ENCODE assay signal across 26 cellular contexts in genomic region chr4:139458543-139458942, GRCh38. TPM values are rescaled to one million over a fixed set of nuclear protein-coding genes. Genes with fewer than 3 reads are reported as not detected.
A peak's percentile ranks its signal among the peaks of the same experiment; 100 is the strongest.
DNase-seq lines count a peak whose midpoint lies in the region; TF ChIP-seq lines count a peak whose summit lies in the region.
"Had no signal": no experiment of that assay in that cellular context is flagged by ENCODE, and none has a peak within 500 bp of the region (broad histone marks: within the 10 kb centered on the region; RNA-seq: fewer than 3 reads in every experiment).

No MANE protein-coding gene starts in this region.

- no peak overlapping the region for H3K9ac ChIP-seq in endocrine pancreas (ENCODE audit: control insufficient read depth, insufficient read depth, low read length)

- H3K9me2 ChIP-seq in DOHH2 (replicated peaks; ENCODE audit: control insufficient read depth, low read length), result no peaks in the 10 kb centered on the region

- no peaks in the 10 kb centered on the region for H3K27me3 Mint-ChIP-seq in progenitor cell of endocrine pancreas
- H3K27me3 Mint-ChIP-seq: activated naive CD8-positive, alpha-beta T cell treated with anti-CD3 and anti-CD28 coated beads, Interleukin-2, amount 10 ng/mL, durations not matched to agents 7 days and 5 days; stimulated activated memory B cell treated with anti-CD40 and anti-IgM and Interleukin-4, amounts not matched to agents 10 μg/mL and 1 μg/mL and 100 μg/mL, for 72 hours had no signal

- peak overlapping the region; percentile 1 for H3K4me2 ChIP-seq in DOHH2 (ENCODE audit: low read length)

- peaks cover 2% of the 10 kb centered on the region for H3K36me3 Mint-ChIP-seq in progenitor cell of endocrine pancreas (ENCODE audit: insufficient read depth)

- H3F3A ChIP-seq in DOHH2 (ENCODE audit: control insufficient read depth, insufficient read depth), result peaks cover 7% of the 10 kb centered on the region; the same call in 1 of the 2 replicates

- POLR2A ChIA-PET in GM10248 (lab: Yijun Ruan, JAX), result no interaction called here

- peaks cover 45% of the 10 kb centered on the region for H3K4me1 ChIP-seq in DOHH2 (ENCODE audit: control insufficient read depth, low read length)
- H3K4me1 ChIP-seq in endocrine pancreas (ENCODE audit: control insufficient read depth, insufficient read depth, low read length), result peaks cover 14% of the 10 kb centered on the region
- H3K4me1 ChIP-seq in left ventricle myocardium inferior, result peaks cover 69% of the 10 kb centered on the region

- H3K36me3 ChIP-seq in DOHH2 (ENCODE audit: control insufficient read depth, low read length) (peaks cover 9% of the 10 kb centered on the region; the same call in 1 of the 2 replicates), endocrine pancreas (ENCODE audit: control insufficient read depth, insufficient read depth, low read length) (peaks cover 2% of the 10 kb centered on the region), left ventricle myocardium inferior (peaks cover 7% of the 10 kb centered on the region)
- H3K36me3 ChIP-seq: suprapubic skin, vagina, WERI-Rb-1 had no signal

- peak overlapping the region; percentile 53 for H3K27ac Mint-ChIP-seq in progenitor cell of endocrine pancreas
- H3K27ac Mint-ChIP-seq: activated naive CD8-positive, alpha-beta T cell treated with anti-CD3 and anti-CD28 coated beads, Interleukin-2, amount 10 ng/mL, durations not matched to agents 7 days and 5 days; nephron progenitor cell; stimulated activated memory B cell treated with anti-CD40 and anti-IgM and Interleukin-4, amounts not matched to agents 10 μg/mL and 1 μg/mL and 100 μg/mL, for 72 hours had no signal

- no peaks in the 10 kb centered on the region for H3K9me3 Mint-ChIP-seq in progenitor cell of endocrine pancreas (ENCODE audit: low read depth)
- H3K9me3 Mint-ChIP-seq: activated naive CD8-positive, alpha-beta T cell treated with anti-CD3 and anti-CD28 coated beads, Interleukin-2, amount 10 ng/mL, durations not matched to agents 7 days and 5 days; stimulated activated memory B cell treated with anti-CD40 and anti-IgM and Interleukin-4, amounts not matched to agents 10 μg/mL and 1 μg/mL and 100 μg/mL, for 72 hours had no signal

- peaks cover 52% of the 10 kb centered on the region for H3K4me1 Mint-ChIP-seq in progenitor cell of endocrine pancreas (ENCODE audit: low read depth)

- intact Hi-C loops in left ventricle myocardium inferior (cut with micrococcal nuclease), result no loop called here

- no peaks in the 10 kb centered on the region for H3K27me3 ChIP-seq in DOHH2 (ENCODE audit: control insufficient read depth, low read length)
- no peaks in the 10 kb centered on the region for H3K27me3 ChIP-seq in endocrine pancreas (ENCODE audit: control insufficient read depth, insufficient read depth, low read length)
- no peaks in the 10 kb centered on the region for H3K27me3 ChIP-seq in left ventricle myocardium inferior (ENCODE audit: low read depth)
- H3K27me3 ChIP-seq: esophagus muscularis mucosa, suprapubic skin, vagina had no signal

- H3K79me2 ChIP-seq in DOHH2 (ENCODE audit: control insufficient read depth, low read length), result peaks cover 83% of the 10 kb centered on the region

- H3K9me3 ChIP-seq in DOHH2 (ENCODE audit: control insufficient read depth, insufficient read depth, low read length) (no peaks in the 10 kb centered on the region), endocrine pancreas (ENCODE audit: control insufficient read depth, low read length) (no peaks in the 10 kb centered on the region), left ventricle myocardium inferior (replicated peaks) (no peaks in the 10 kb centered on the region)
- H3K9me3 ChIP-seq: esophagus muscularis mucosa, mucosa of descending colon, psoas muscle, suprapubic skin, vagina had no signal

- TF ChIP-seq CTCF in DOHH2 (IDR thresholded peaks at IDR 0.05; ENCODE audit: low read depth, low read length, poor library complexity, severe bottlenecking) (no peak), progenitor cell of endocrine pancreas (IDR thresholded peaks at IDR 0.05; ENCODE audit: unreplicated experiment) (no peak), left ventricle myocardium inferior (IDR thresholded peaks at IDR 0.05; ENCODE audit: borderline replicate concordance) (no peak), GM10248 (IDR thresholded peaks at IDR 0.05; ENCODE audit: control extremely low read depth, extremely low read depth, low read depth, missing control alignments) (no peak)

- CTCF ChIA-PET in GM10248 (lab: Yijun Ruan, JAX), result no interaction called here

- no peaks in the 10 kb centered on the region for H4K20me1 ChIP-seq in DOHH2 (ENCODE audit: control insufficient read depth, insufficient read depth, low read depth, low read length)

- DNase-seq in NCI-H526 treated with DMSO at 0.1 percent for 48 hours (lab: John Stamatoyannopoulos, UW), result peak; percentile 84
- DNase-seq in progenitor cell of endocrine pancreas (ENCODE audit: low spot score, unreplicated experiment), result no peak
- no peak for DNase-seq in left ventricle myocardium inferior
- no peak for DNase-seq in GM10248 (ENCODE audit: extremely low spot score)
- DNase-seq in HPDE6-E6E7 (ENCODE audit: extremely low spot score), result no peak
- DNase-seq: activated CD4-positive, alpha-beta T cell treated with anti-CD3 and anti-CD28 coated beads, Interleukin-2, amount 50 U/mL, for 4 hours; activated CD8-positive, alpha-beta memory T cell treated with anti-CD3 and anti-CD28 coated beads, Interleukin-2, amount 50 U/mL, for 48 hours; activated effector memory CD4-positive, alpha-beta T cell treated with Interleukin-2 at 50 U/mL for 16 hours; activated naive CD8-positive, alpha-beta T cell treated with anti-CD3 and anti-CD28 coated beads, Interleukin-2, amount 10 ng/mL, durations not matched to agents 7 days and 5 days; effector CD4-positive, alpha-beta T cell; GOT3; hippocampal formation; left ventricle myocardium superior; mucosa of descending colon; NCI-H1694; nephron progenitor cell; NK-92 treated with Interleukin-12 subunit alpha and Interleukin-12 subunit beta, amount 100 ng/mL, for 24 hours; psoas muscle; WERI-Rb-1 had no signal

- H3K27ac ChIP-seq in DOHH2 (ENCODE audit: low read depth, low read length) (no peak overlapping the region), left ventricle myocardium inferior (replicated peaks) (no peak overlapping the region)
- H3K27ac ChIP-seq: esophagus muscularis mucosa, HL-60, psoas muscle, suprapubic skin, vagina, WERI-Rb-1 had no signal

- H3K4me3 ChIP-seq in DOHH2 (ENCODE audit: low read length), result no peak overlapping the region
- peak overlapping the region; percentile 97 for H3K4me3 ChIP-seq in endocrine pancreas (ENCODE audit: control insufficient read depth, insufficient read depth, low read length)
- no peak overlapping the region for H3K4me3 ChIP-seq in left ventricle myocardium inferior
- H3K4me3 ChIP-seq: esophagus muscularis mucosa, mucosa of descending colon, psoas muscle, suprapubic skin, vagina had no signal

- peak overlapping the region; percentile 8 for H3K4me3 Mint-ChIP-seq in progenitor cell of endocrine pancreas (ENCODE audit: low read depth)
- H3K4me3 Mint-ChIP-seq: activated naive CD8-positive, alpha-beta T cell treated with anti-CD3 and anti-CD28 coated beads, Interleukin-2, amount 10 ng/mL, durations not matched to agents 7 days and 5 days; nephron progenitor cell; stimulated activated memory B cell treated with anti-CD40 and anti-IgM and Interleukin-4, amounts not matched to agents 10 μg/mL and 1 μg/mL and 100 μg/mL, for 72 hours had no signal

RNA-seq across cellular contexts. Expression of gene RAB33B, which starts 4.6 kb away (rescaled TPM):
- total RNA-seq in progenitor cell of endocrine pancreas, result 14.2 and 14.4 TPM in 2 replicates
- total RNA-seq in left ventricle myocardium inferior, result 6.1 TPM
